Comparison of ENCODE assay signal across 18 cellular contexts in genomic region chr2:131413785-131414184, GRCh38. TPM values are rescaled to one million over a fixed set of nuclear protein-coding genes. Genes with fewer than 3 reads are reported as not detected.
"Had no signal": no experiment of that assay in that cellular context is flagged by ENCODE, and none has a peak within 500 bp of the region (broad histone marks: within the 10 kb centered on the region; RNA-seq: fewer than 3 reads in every experiment).

No MANE protein-coding gene starts in this region.

- FAIRE-seq: urothelium cell line had no signal

- H3K4me3 ChIP-seq: breast epithelium, psoas muscle, spleen, thoracic aorta had no signal

- H3K36me3 ChIP-seq: breast epithelium, spleen, thoracic aorta had no signal

- H3K27ac ChIP-seq: breast epithelium, parathyroid adenoma, psoas muscle, spleen, thoracic aorta had no signal

- H3K9ac ChIP-seq: parathyroid adenoma had no signal

- H3K4me1 ChIP-seq: breast epithelium, parathyroid adenoma, psoas muscle, spleen had no signal

- H3K79me2 ChIP-seq: parathyroid adenoma had no signal

- H3K9me3 ChIP-seq: breast epithelium, psoas muscle, spleen, thoracic aorta had no signal

- DNase-seq: activated B cell treated with CpG ODN at 0.5 μM for 24 hours; activated CD4-positive, alpha-beta T cell treated with anti-CD3 and anti-CD28 coated beads, Interleukin-2, amount 50 U/mL, for 4 hours; activated naive CD4-positive, alpha-beta T cell; activated T-cell treated with anti-CD3 and anti-CD28 coated beads for 4 hours; left colon; psoas muscle; spleen; stimulated activated naive CD4-positive, alpha-beta T cell treated with Interleukin-2 at 50 U/mL for 16 hours had no signal

RNA-seq across cellular contexts. Expression of gene RAB6D, which starts 49.8 kb away (rescaled TPM):
- total RNA-seq: activated B cell treated with CpG ODN at 0.5 μM for 24 hours; activated naive CD4-positive, alpha-beta T cell treated with anti-CD3 and anti-CD28 coated beads, Interleukin-2, amount 50 U/mL, for 72 hours; breast epithelium; endothelial cell of umbilical vein; lower leg skin; mesothelial cell of epicardium; naive thymus-derived CD4-positive, alpha-beta T cell; psoas muscle; spleen; T-helper 2 cell treated with Interferon-gamma antibody and Interleukin-4, amounts not matched to agents 100 ng/mL and 5 ng/mL, for 36 hours; thoracic aorta had no signal
- polyA plus RNA-seq: naive thymus-derived CD4-positive, alpha-beta T cell had no signal
